Comparison of ENCODE assay signal across 15 cellular contexts in the genomic region with DNA sequence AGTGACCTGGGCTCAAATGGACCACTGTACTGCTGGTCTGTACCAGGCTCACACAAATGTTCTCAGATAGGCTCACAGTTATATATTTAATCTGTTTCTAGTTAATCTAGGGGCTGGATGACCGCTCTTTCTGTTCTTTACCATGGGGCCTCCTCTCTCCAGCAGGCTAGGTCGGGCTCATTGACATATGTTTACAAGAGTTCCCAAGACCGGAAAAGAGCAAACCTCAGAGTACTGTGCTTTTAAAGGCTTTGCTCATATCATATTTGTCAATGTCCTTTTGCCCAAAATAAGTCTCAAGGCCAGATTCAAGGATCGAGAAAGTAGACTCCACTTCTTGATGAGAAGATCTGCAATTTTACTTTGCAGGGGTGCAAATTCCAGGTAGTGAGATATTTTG.
DNase-seq lines count a peak whose midpoint lies in the region; TF ChIP-seq lines count a peak whose summit lies in the region.
"Had no signal": no experiment of that assay in that cellular context is flagged by ENCODE, and none has a peak within 500 bp of the region (broad histone marks: within the 10 kb centered on the region; RNA-seq: fewer than 3 reads in every experiment).

No MANE protein-coding gene starts in this region.

- H3K4me3 ChIP-seq in MM.1S (ENCODE audit: low read length), result no peak overlapping the region
- H3K4me3 ChIP-seq in hepatocyte, result no peak overlapping the region
- no peak overlapping the region for H3K4me3 ChIP-seq in coronary artery
- no peak overlapping the region for H3K4me3 ChIP-seq in osteoblast (ENCODE audit: insufficient read depth, low read length)
- H3K4me3 ChIP-seq: BLaER1 treated with 17β-estradiol and CSF1 and Interleukin-3, amounts not matched to agents 10 nM and 100 nM; GM23248; HAP-1 had no signal

- H3K27me3 Mint-ChIP-seq in T-helper 2 cell treated with Interferon-gamma antibody and Interleukin-4, amounts not matched to agents 5 μg/mL and 100 μg/mL, for 36 hours (ENCODE audit: low read depth), result no peaks in the 10 kb centered on the region
- H3K27me3 Mint-ChIP-seq: CD4-positive, CD25-positive, alpha-beta regulatory T cell had no signal

- DNase-seq in H4 (ENCODE audit: low spot score) (peak; percentile 25), MM.1S (no peak), RPMI7951 (ENCODE audit: low read depth) (peak; percentile 7), hepatocyte (ENCODE audit: low spot score) (no peak), coronary artery (ENCODE audit: low spot score) (no peak), osteoblast (ENCODE audit: insufficient read length, low spot score, missing footprints) (no peak), G401 (ENCODE audit: low spot score) (no peak)
- no peak for DNase-seq in T-helper 2 cell treated with Interferon-gamma antibody and Interleukin-4, amounts not matched to agents 5 μg/mL and 100 μg/mL, for 36 hours (ENCODE audit: low spot score)
- DNase-seq: 8988T; CD4-positive, CD25-positive, alpha-beta regulatory T cell; DMS53; GM23248; IMR-90 had no signal

- no peaks in the 10 kb centered on the region for H3K36me3 Mint-ChIP-seq in T-helper 2 cell treated with Interferon-gamma antibody and Interleukin-4, amounts not matched to agents 5 μg/mL and 100 μg/mL, for 36 hours (ENCODE audit: low read depth)
- H3K36me3 Mint-ChIP-seq: CD4-positive, CD25-positive, alpha-beta regulatory T cell had no signal

- no peak overlapping the region for H3K9ac ChIP-seq in MM.1S (ENCODE audit: low read length)
- H3K9ac ChIP-seq: BLaER1 treated with 17β-estradiol and CSF1 and Interleukin-3, amounts not matched to agents 10 nM and 100 nM; GM23248 had no signal

- H3K4me1 ChIP-seq in MM.1S (ENCODE audit: low read length) (no peaks in the 10 kb centered on the region), hepatocyte (ENCODE audit: insufficient read depth) (no peaks in the 10 kb centered on the region), osteoblast (ENCODE audit: insufficient read depth, low read length) (no peaks in the 10 kb centered on the region)
- H3K4me1 ChIP-seq: BLaER1 treated with 17β-estradiol and CSF1 and Interleukin-3, amounts not matched to agents 10 nM and 100 nM; HAP-1 had no signal

- H2AFZ ChIP-seq in MM.1S (ENCODE audit: low read length), result 0 out of 2 replicates have a peak overlapping the region, but pooled peaks have one; percentile 5
- H2AFZ ChIP-seq in hepatocyte, result no peak overlapping the region
- no peak overlapping the region for H2AFZ ChIP-seq in osteoblast (ENCODE audit: low read length)
- H2AFZ ChIP-seq: GM23248 had no signal

- no peak overlapping the region for H3K27ac Mint-ChIP-seq in T-helper 2 cell treated with Interferon-gamma antibody and Interleukin-4, amounts not matched to agents 5 μg/mL and 100 μg/mL, for 36 hours
- H3K27ac Mint-ChIP-seq: CD4-positive, CD25-positive, alpha-beta regulatory T cell had no signal

- H3F3A ChIP-seq in MM.1S (ENCODE audit: insufficient read depth, low read length), result no peaks in the 10 kb centered on the region

- peaks cover 7% of the 10 kb centered on the region for H3K9me3 Mint-ChIP-seq in T-helper 2 cell treated with Interferon-gamma antibody and Interleukin-4, amounts not matched to agents 5 μg/mL and 100 μg/mL, for 36 hours

- H3K79me2 ChIP-seq in MM.1S (ENCODE audit: low read length), result no peaks in the 10 kb centered on the region
- no peaks in the 10 kb centered on the region for H3K79me2 ChIP-seq in hepatocyte
- H3K79me2 ChIP-seq in osteoblast (ENCODE audit: insufficient read depth, low read length), result no peaks in the 10 kb centered on the region

- no peaks in the 10 kb centered on the region for H3K36me3 ChIP-seq in MM.1S (replicated peaks; ENCODE audit: insufficient read depth, low read length)
- H3K36me3 ChIP-seq in hepatocyte (replicated peaks; ENCODE audit: insufficient read depth, low read depth), result no peaks in the 10 kb centered on the region
- no peaks in the 10 kb centered on the region for H3K36me3 ChIP-seq in osteoblast (ENCODE audit: insufficient read depth, low read length)
- H3K36me3 ChIP-seq: BLaER1 treated with 17β-estradiol and CSF1 and Interleukin-3, amounts not matched to agents 10 nM and 100 nM; HAP-1 had no signal

- H4K20me1 ChIP-seq in MM.1S (ENCODE audit: insufficient read depth, low read length) (no peaks in the 10 kb centered on the region), hepatocyte (ENCODE audit: insufficient read depth, poor library complexity, severe bottlenecking) (no peaks in the 10 kb centered on the region), osteoblast (ENCODE audit: insufficient read depth, low read length) (no peaks in the 10 kb centered on the region)
- H4K20me1 ChIP-seq: BLaER1 treated with 17β-estradiol and CSF1 and Interleukin-3, amounts not matched to agents 10 nM and 100 nM had no signal

- in situ Hi-C loops in G401 (cut with HindIII; ENCODE audit: low sequenced_read_pairs), result no loop called here

- H3K9me3 ChIP-seq in MM.1S (replicated peaks; ENCODE audit: insufficient read depth, low read length) (no peaks in the 10 kb centered on the region), hepatocyte (ENCODE audit: low read depth) (no peaks in the 10 kb centered on the region), osteoblast (ENCODE audit: low read depth, low read length) (no peaks in the 10 kb centered on the region)
- H3K9me3 ChIP-seq: BLaER1 treated with 17β-estradiol and CSF1 and Interleukin-3, amounts not matched to agents 10 nM and 100 nM; HAP-1 had no signal

- no peaks in the 10 kb centered on the region for H3K4me1 Mint-ChIP-seq in T-helper 2 cell treated with Interferon-gamma antibody and Interleukin-4, amounts not matched to agents 5 μg/mL and 100 μg/mL, for 36 hours (ENCODE audit: low read depth)
- H3K4me1 Mint-ChIP-seq: CD4-positive, CD25-positive, alpha-beta regulatory T cell had no signal

- TF ChIP-seq CTCF in MM.1S (IDR thresholded peaks at IDR 0.05; ENCODE audit: low read length) (no peak), hepatocyte (IDR thresholded peaks at IDR 0.05; ENCODE audit: poor library complexity) (no peak), coronary artery (IDR thresholded peaks at IDR 0.05) (no peak), osteoblast (IDR thresholded peaks at IDR 0.05; ENCODE audit: extremely low read depth, low read depth, low read length) (no peak)

- H3K4me3 Mint-ChIP-seq in T-helper 2 cell treated with Interferon-gamma antibody and Interleukin-4, amounts not matched to agents 5 μg/mL and 100 μg/mL, for 36 hours, result no peak overlapping the region
- H3K4me3 Mint-ChIP-seq: CD4-positive, CD25-positive, alpha-beta regulatory T cell had no signal

- H3K27ac ChIP-seq in MM.1S (ENCODE audit: low read length) (no peak overlapping the region), hepatocyte (no peak overlapping the region), coronary artery (no peak overlapping the region), osteoblast (ENCODE audit: low read depth, low read length) (no peak overlapping the region)
- H3K27ac ChIP-seq: BLaER1 treated with 17β-estradiol and CSF1 and Interleukin-3, amounts not matched to agents 10 nM and 100 nM; GM23248 had no signal

- no peak overlapping the region for H3K4me2 ChIP-seq in MM.1S (ENCODE audit: low read depth, low read length)
- peak overlapping the region; percentile 31 for H3K4me2 ChIP-seq in hepatocyte
- no peak overlapping the region for H3K4me2 ChIP-seq in osteoblast (ENCODE audit: insufficient read depth, low read length)
- H3K4me2 ChIP-seq: BLaER1 treated with 17β-estradiol and CSF1 and Interleukin-3, amounts not matched to agents 10 nM and 100 nM had no signal

- H3K27me3 ChIP-seq in MM.1S (replicated peaks; ENCODE audit: insufficient read depth, low read length) (no peaks in the 10 kb centered on the region), hepatocyte (no peaks in the 10 kb centered on the region), osteoblast (ENCODE audit: insufficient read depth, low read length) (no peaks in the 10 kb centered on the region)
- H3K27me3 ChIP-seq: BLaER1 treated with 17β-estradiol and CSF1 and Interleukin-3, amounts not matched to agents 10 nM and 100 nM had no signal

- H3K9me2 ChIP-seq in MM.1S (replicated peaks; ENCODE audit: insufficient read depth, low read length), result no peaks in the 10 kb centered on the region
- no peaks in the 10 kb centered on the region for H3K9me2 ChIP-seq in hepatocyte (replicated peaks; ENCODE audit: insufficient read depth)

- whole genome bisulfite sequencing in hepatocyte (ENCODE audit: low lambda C conversion rate, missing lambda C conversion rate), result 38% methylated on average over 4 of the region's 4 CpGs

Comparison
In these comparisons a context has a peak if more than half of its experiments do, and no peak if none do; other contexts are left out.
1. DNase-seq: peak in H4 (single experiment) and RPMI7951 (single experiment); none in MM.1S (single experiment), hepatocyte (single experiment), T-helper 2 cell treated with Interferon-gamma antibody and Interleukin-4, amounts not matched to agents 5 μg/mL and 100 μg/mL, for 36 hours (single experiment), coronary artery (single experiment), osteoblast (single experiment) and G401 (single experiment).